ENCODE assay signal across 15 cellular contexts in the genomic region with DNA sequence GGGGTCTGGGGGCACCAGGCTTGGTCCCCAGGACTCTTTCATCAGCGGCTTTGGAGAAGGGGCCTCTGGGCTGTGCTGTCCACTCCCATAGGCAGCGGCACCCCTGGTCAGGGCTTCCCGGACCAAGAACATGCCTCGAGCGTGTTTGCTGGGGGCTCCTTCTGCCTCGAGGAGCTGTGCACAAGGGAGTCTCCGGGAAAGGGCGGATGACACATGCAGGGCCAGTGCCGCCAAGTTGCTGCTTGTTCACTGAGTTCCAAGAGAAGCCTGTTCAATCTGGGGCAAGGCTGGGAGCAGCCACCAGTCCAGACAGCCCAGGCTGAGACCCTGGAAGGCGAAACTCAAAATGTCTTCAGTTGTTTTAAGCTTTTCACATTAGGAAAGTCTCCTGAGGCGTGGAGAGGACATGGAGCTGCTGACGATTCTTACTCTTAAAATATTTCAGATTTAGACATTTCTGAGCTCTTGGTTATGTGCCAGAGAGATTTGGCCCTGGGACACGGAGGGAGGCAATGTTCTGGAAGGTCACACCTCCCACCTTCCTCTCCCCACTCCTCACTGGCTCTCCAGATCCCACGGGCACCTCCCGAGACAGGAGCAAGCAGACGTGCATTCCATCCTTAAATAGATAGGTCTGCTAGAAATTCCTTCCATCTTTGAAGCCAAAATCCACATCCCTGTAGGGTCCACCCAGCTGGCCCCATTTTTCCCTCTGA.
DNase-seq lines count a peak whose midpoint lies in the region; ATAC-seq and TF ChIP-seq lines count a peak whose summit lies in the region.
"Had no signal": no experiment of that assay in that cellular context is flagged by ENCODE, and none has a peak within 500 bp of the region (broad histone marks: within the 10 kb centered on the region; RNA-seq: fewer than 3 reads in every experiment).

No MANE protein-coding gene starts in this region.

- no peak overlapping the region for H3K4me3 ChIP-seq in brain microvascular endothelial cell (ENCODE audit: low read depth, low read length)
- no peak overlapping the region for H3K4me3 ChIP-seq in heart left ventricle

- TF ChIP-seq CTCF in brain microvascular endothelial cell (IDR thresholded peaks at IDR 0.05; ENCODE audit: low read depth, low read length, missing control alignments), result no peak
- TF ChIP-seq CTCF in heart left ventricle (IDR thresholded peaks at IDR 0.05), result no peak

- peaks cover 0 to 9% (median 2%) of the 10 kb centered on the region in 12 donors for H3K4me1 ChIP-seq in heart left ventricle

- WGBS in heart left ventricle, 4 donors, result 19 to 49% (median 38%) methylated on average over 9 to 16 of the region's 16 CpGs

- H3K36me3 ChIP-seq in brain microvascular endothelial cell (replicated peaks) (no peaks in the 10 kb centered on the region), heart left ventricle (no peaks in the 10 kb centered on the region)

- peaks cover 0 to 8% (median 0%) of the 10 kb centered on the region in 12 donors for H3K9me3 ChIP-seq in heart left ventricle

- H3K27ac ChIP-seq in brain microvascular endothelial cell (peak overlapping the region; percentile 30), heart left ventricle (no peak overlapping the region)
- H3K27ac ChIP-seq: HL-60 had no signal

- intact Hi-C loops in heart left ventricle (cut with DNase I), result no loop called here
- intact Hi-C loops in posterior vena cava (cut with DNase I), result no loop called here

- TF ChIP-seq POLR2A in heart left ventricle (IDR thresholded peaks at IDR 0.05), result no peak

- peak; percentile 6 for DNase-seq in ELF-1 (ENCODE audit: low read depth, low spot score)
- peak; percentile 54 for DNase-seq in brain microvascular endothelial cell
- peak in 3 of 5 donors; percentile 52 to 59 (median 53) for DNase-seq in heart left ventricle
- DNase-seq in posterior vena cava (ENCODE audit: low spot score), result peak; percentile 94
- no peak for DNase-seq in NOMO-1 (lab: John Stamatoyannopoulos, UW; ENCODE audit: unreplicated experiment in 2 of 2)
- DNase-seq in KG1 (lab: John Stamatoyannopoulos, UW), result no peak
- no peak for DNase-seq in NCI-H2171 treated with DMSO at 0.1 percent for 48 hours (lab: John Stamatoyannopoulos, UW)
- no peak for DNase-seq in NCI-H446 (lab: John Stamatoyannopoulos, UW)
- DNase-seq: activated CD4-positive, alpha-beta T cell treated with anti-CD3 and anti-CD28 coated beads for 1 hour; activated naive CD8-positive, alpha-beta T cell treated with anti-CD3 and anti-CD28 coated beads, Interleukin-2, amount 50 U/mL, for 24 hours; activated T-cell treated with anti-CD3 and anti-CD28 coated beads, Interleukin-2, amount 50 U/mL, for 24 hours; DMS79 treated with DMSO at 0.1 percent for 48 hours; GOT3; stimulated activated naive CD8-positive, alpha-beta T cell treated with anti-CD3 and anti-CD28 coated beads, Interleukin-15, amount 100 ng/mL, for 72 hours had no signal

- in situ Hi-C loops in brain microvascular endothelial cell (cut with HindIII; ENCODE audit: low pct_ligation_motif_present, low sequenced_read_pairs), result no loop called here

- peak in 2 of 4 donors; percentile 33 to 77 for ATAC-seq in heart left ventricle
- ATAC-seq: activated naive CD8-positive, alpha-beta T cell treated with anti-CD3 and anti-CD28 coated beads, Interleukin-2, amount 50 U/mL, for 24 hours; stimulated activated naive CD8-positive, alpha-beta T cell treated with anti-CD3 and anti-CD28 coated beads, Interleukin-15, amount 100 ng/mL, for 72 hours had no signal

- no peaks in the 10 kb centered on the region for H3K27me3 ChIP-seq in brain microvascular endothelial cell (replicated peaks)
- peaks cover 0 to 29% (median 0%) of the 10 kb centered on the region in 9 donors for H3K27me3 ChIP-seq in heart left ventricle

Comparison
In these comparisons a context has a peak if more than half of its experiments do, and no peak if none do; other contexts are left out.
1. DNase-seq: peak in ELF-1 (single experiment), brain microvascular endothelial cell (single experiment), heart left ventricle (3 of 5) and posterior vena cava (single experiment); none in NOMO-1 (0 of 2), KG1 (single experiment), NCI-H2171 treated with DMSO at 0.1 percent for 48 hours (single experiment) and NCI-H446 (0 of 2).